Comparison of ENCODE assay signal across 23 cellular contexts in the genomic region with DNA sequence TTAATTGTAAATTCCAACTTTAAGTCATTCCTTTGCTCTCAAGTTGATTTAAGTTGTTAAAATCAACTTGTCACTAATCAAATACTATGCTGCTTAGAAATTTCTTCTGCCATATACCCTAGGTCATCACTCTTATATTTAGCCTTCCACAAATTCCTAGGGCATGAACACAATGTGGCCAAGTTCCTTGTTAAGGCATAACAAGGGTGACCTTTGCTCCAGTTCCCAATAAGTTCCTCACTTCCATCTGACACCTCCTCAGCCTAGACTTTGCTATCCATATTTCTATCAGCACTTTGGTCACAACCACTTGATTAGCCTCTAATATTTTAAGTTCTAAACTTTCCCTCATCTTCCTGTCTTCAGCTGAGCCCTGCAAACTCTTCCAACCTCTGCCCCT. TPM values are rescaled to one million over a fixed set of nuclear protein-coding genes. Genes with fewer than 3 reads are reported as not detected.
"Had no signal": no experiment of that assay in that cellular context is flagged by ENCODE, and none has a peak within 500 bp of the region (broad histone marks: within the 10 kb centered on the region; RNA-seq: fewer than 3 reads in every experiment).

No MANE protein-coding gene starts in this region.

- H3K36me3 Mint-ChIP-seq: IgD-negative memory B cell had no signal

- H3K9me3 ChIP-seq: SK-N-SH had no signal

- DNase-seq: Kasumi-1, NCI-H1092 treated with DMSO at 0.1 percent for 48 hours, NCI-H1436, NCI-H187, NCI-H2029, NCI-H2081 treated with DMSO at 0.1 percent for 48 hours, NCI-H2171, NCI-H226, NCI-H446, NCI-H510A, NCI-H524 treated with DMSO at 0.1 percent for 48 hours, NCI-H774, Right ventricle myocardium superior, RPMI8226, SIG-M5, SK-N-SH, SW 1271 had no signal

- H3K9ac ChIP-seq: KMS-11, SK-N-SH had no signal

- H3K4me1 Mint-ChIP-seq: IgD-negative memory B cell had no signal

- H3K4me3 Mint-ChIP-seq: IgD-negative memory B cell had no signal

- H3K27ac ChIP-seq: HL-60, KMS-11 had no signal

- H3K4me3 ChIP-seq: K562 had no signal

- H3K9me2 ChIP-seq: SK-N-SH had no signal

- H3K4me2 ChIP-seq: KMS-11, SK-N-SH had no signal

RNA-seq across cellular contexts. Expression of a gene that starts 9.9 kb away (rescaled TPM):
- total RNA-seq: MCF 10A, SK-MEL-5 had no signal
- polyA plus RNA-seq: IgD-negative memory B cell had no signal
